In genomic region chr1:201362906-201363305, GRCh38 we compare ENCODE assay signal across 1 cellular context.
TF ChIP-seq lines count a peak whose summit lies in the region.

No MANE protein-coding gene starts in this region.

TF ChIP-seq in HepG2, 621 proteins besides CTCF, POLR2A, EP300 and RAD21:
- TF ChIP-seq PCBP1 (IDR thresholded peaks at IDR 0.05; ENCODE audit: borderline replicate concordance, low read depth, low read length) (no peak), PITX1 (CRISPR knock-in tag; IDR thresholded peaks at IDR 0.05) (no peak), ZNF512B (CRISPR knock-in tag; IDR thresholded peaks at IDR 0.05; ENCODE audit: borderline replicate concordance) (no peak)
- TF ChIP-seq, protein P1, sequence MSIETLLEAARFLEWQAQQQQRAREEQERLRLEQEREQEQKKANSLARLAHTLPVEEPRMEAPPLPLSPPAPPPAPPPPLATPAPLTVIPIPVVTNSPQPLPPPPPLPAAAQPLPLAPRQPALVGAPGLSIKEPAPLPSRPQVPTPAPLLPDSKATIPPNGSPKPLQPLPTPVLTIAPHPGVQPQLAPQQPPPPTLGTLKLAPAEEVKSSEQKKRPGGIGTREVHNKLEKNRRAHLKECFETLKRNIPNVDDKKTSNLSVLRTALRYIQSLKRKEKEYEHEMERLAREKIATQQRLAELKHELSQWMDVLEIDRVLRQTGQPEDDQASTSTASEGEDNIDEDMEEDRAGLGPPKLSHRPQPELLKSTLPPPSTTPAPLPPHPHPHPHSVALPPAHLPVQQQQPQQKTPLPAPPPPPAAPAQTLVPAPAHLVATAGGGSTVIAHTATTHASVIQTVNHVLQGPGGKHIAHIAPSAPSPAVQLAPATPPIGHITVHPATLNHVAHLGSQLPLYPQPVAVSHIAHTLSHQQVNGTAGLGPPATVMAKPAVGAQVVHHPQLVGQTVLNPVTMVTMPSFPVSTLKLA (IDR thresholded peaks at IDR 0.05), result no peak
